23 cellular contexts compared by ENCODE assay signal in the genomic region with DNA sequence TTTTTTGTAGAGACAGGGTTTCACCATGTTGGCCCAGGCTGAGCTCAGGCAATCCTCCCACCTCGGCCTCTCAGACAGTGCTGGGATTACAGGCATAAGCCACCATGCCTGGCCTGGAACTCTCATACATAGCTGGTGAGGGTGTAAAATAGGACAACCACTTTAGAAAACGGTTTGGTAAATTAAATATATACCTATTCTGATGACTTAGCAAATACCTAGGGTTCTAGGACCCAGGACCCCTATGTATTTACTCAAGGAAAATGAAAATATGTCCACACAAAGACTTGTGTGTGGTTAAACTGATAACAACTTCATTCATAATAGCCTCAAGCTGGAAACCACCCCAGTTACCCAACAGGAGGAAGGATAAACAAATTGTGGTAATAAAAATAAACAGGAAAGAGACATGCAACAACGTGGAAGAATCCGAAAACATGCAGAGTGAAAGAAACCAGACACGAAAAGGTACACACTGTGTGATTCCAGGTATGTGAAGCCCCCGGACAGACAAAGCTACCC. TPM values are rescaled to one million over a fixed set of nuclear protein-coding genes. Genes with fewer than 3 reads are reported as not detected.
DNase-seq lines count a peak whose midpoint lies in the region; ATAC-seq and TF ChIP-seq lines count a peak whose summit lies in the region.
"Had no signal": no experiment of that assay in that cellular context is flagged by ENCODE, and none has a peak within 500 bp of the region (broad histone marks: within the 10 kb centered on the region; RNA-seq: fewer than 3 reads in every experiment).

No MANE protein-coding gene starts in this region.

- ATAC-seq in activated CD8-positive, alpha-beta memory T cell treated with anti-CD3 and anti-CD28 coated beads, Interleukin-2, amount 10 ng/mL, durations not matched to agents 7 days and 5 days: no peak
- ATAC-seq in activated T-helper 17 cell treated with anti-CD3 and anti-CD28 coated beads, Interleukin-2, amount 50 U/mL, for 72 hours (replicated peaks): no peak
- ATAC-seq in left lung (no peak), GM18907 (IDR thresholded peaks at IDR 0.05; ENCODE audit: unreplicated experiment) (no peak)
- ATAC-seq in stimulated activated naive B cell treated with anti-CD40 and anti-IgM and Interleukin-4, amounts not matched to agents 10 μg/mL and 1 μg/mL and 100 μg/mL, for 72 hours (replicated peaks): no peak

- no peaks in the 10 kb centered on the region for H3K36me3 ChIP-seq in left lung
- H3K36me3 ChIP-seq: HAP-1 had no signal

- H3K9me3 ChIP-seq in left lung: peaks cover 0 to 19% of the 10 kb centered on the region in 2 donors
- H3K9me3 ChIP-seq: HAP-1 had no signal

- peaks cover 20% of the 10 kb centered on the region for H3K9me3 Mint-ChIP-seq in activated CD8-positive, alpha-beta memory T cell treated with anti-CD3 and anti-CD28 coated beads, Interleukin-2, amount 10 ng/mL, durations not matched to agents 7 days and 5 days (ENCODE audit: low read depth)
- peaks cover 6% of the 10 kb centered on the region for H3K9me3 Mint-ChIP-seq in activated T-helper 17 cell treated with anti-CD3 and anti-CD28 coated beads, Interleukin-2, amount 50 U/mL, for 72 hours
- H3K9me3 Mint-ChIP-seq in stimulated activated naive B cell treated with anti-CD40 and anti-IgM and Interleukin-4, amounts not matched to agents 10 μg/mL and 1 μg/mL and 100 μg/mL, for 72 hours: peaks cover 16 to 26% of the 10 kb centered on the region in 2 donors

- no peak overlapping the region for H3K4me3 Mint-ChIP-seq in activated CD8-positive, alpha-beta memory T cell treated with anti-CD3 and anti-CD28 coated beads, Interleukin-2, amount 10 ng/mL, durations not matched to agents 7 days and 5 days
- no peak overlapping the region for H3K4me3 Mint-ChIP-seq in activated T-helper 17 cell treated with anti-CD3 and anti-CD28 coated beads, Interleukin-2, amount 50 U/mL, for 72 hours
- no peak overlapping the region for H3K4me3 Mint-ChIP-seq in stimulated activated naive B cell treated with anti-CD40 and anti-IgM and Interleukin-4, amounts not matched to agents 10 μg/mL and 1 μg/mL and 100 μg/mL, for 72 hours

- H3K4me1 Mint-ChIP-seq in activated CD8-positive, alpha-beta memory T cell treated with anti-CD3 and anti-CD28 coated beads, Interleukin-2, amount 10 ng/mL, durations not matched to agents 7 days and 5 days: peaks cover 12% of the 10 kb centered on the region
- H3K4me1 Mint-ChIP-seq in activated T-helper 17 cell treated with anti-CD3 and anti-CD28 coated beads, Interleukin-2, amount 50 U/mL, for 72 hours: peaks cover 10% of the 10 kb centered on the region
- peaks cover 16 to 36% of the 10 kb centered on the region in 2 donors for H3K4me1 Mint-ChIP-seq in stimulated activated naive B cell treated with anti-CD40 and anti-IgM and Interleukin-4, amounts not matched to agents 10 μg/mL and 1 μg/mL and 100 μg/mL, for 72 hours

- intact Hi-C loops in left lung (cut with DNase I): no loop called here

- no peaks in the 10 kb centered on the region for H3K4me1 ChIP-seq in left lung
- H3K4me1 ChIP-seq: HAP-1 had no signal

- H3K27ac ChIP-seq in left lung: no peak overlapping the region
- H3K27ac ChIP-seq: C4-2B, RWPE1, SK-N-MC had no signal

- no peak for TF ChIP-seq CTCF in left lung (IDR thresholded peaks at IDR 0.05)

- peak overlapping the region; percentile 26 for H3K27ac Mint-ChIP-seq in activated CD8-positive, alpha-beta memory T cell treated with anti-CD3 and anti-CD28 coated beads, Interleukin-2, amount 10 ng/mL, durations not matched to agents 7 days and 5 days
- peak overlapping the region; percentile 59 for H3K27ac Mint-ChIP-seq in activated T-helper 17 cell treated with anti-CD3 and anti-CD28 coated beads, Interleukin-2, amount 50 U/mL, for 72 hours
- peak overlapping the region; percentile 68 for H3K27ac Mint-ChIP-seq in stimulated activated naive B cell treated with anti-CD40 and anti-IgM and Interleukin-4, amounts not matched to agents 10 μg/mL and 1 μg/mL and 100 μg/mL, for 72 hours

- no peaks in the 10 kb centered on the region for H3K27me3 Mint-ChIP-seq in activated CD8-positive, alpha-beta memory T cell treated with anti-CD3 and anti-CD28 coated beads, Interleukin-2, amount 10 ng/mL, durations not matched to agents 7 days and 5 days
- H3K27me3 Mint-ChIP-seq in activated T-helper 17 cell treated with anti-CD3 and anti-CD28 coated beads, Interleukin-2, amount 50 U/mL, for 72 hours: no peaks in the 10 kb centered on the region
- H3K27me3 Mint-ChIP-seq in stimulated activated naive B cell treated with anti-CD40 and anti-IgM and Interleukin-4, amounts not matched to agents 10 μg/mL and 1 μg/mL and 100 μg/mL, for 72 hours: no peaks in the 10 kb centered on the region

- CTCF ChIA-PET in activated CD8-positive, alpha-beta memory T cell treated with anti-CD3 and anti-CD28 coated beads, Interleukin-2, amount 10 ng/mL, durations not matched to agents 7 days and 5 days (lab: Charles Lee): no interaction called here

- peaks cover 76% of the 10 kb centered on the region for H3K36me3 Mint-ChIP-seq in activated CD8-positive, alpha-beta memory T cell treated with anti-CD3 and anti-CD28 coated beads, Interleukin-2, amount 10 ng/mL, durations not matched to agents 7 days and 5 days
- H3K36me3 Mint-ChIP-seq in activated T-helper 17 cell treated with anti-CD3 and anti-CD28 coated beads, Interleukin-2, amount 50 U/mL, for 72 hours (ENCODE audit: low read depth): peaks cover 86% of the 10 kb centered on the region
- H3K36me3 Mint-ChIP-seq in stimulated activated naive B cell treated with anti-CD40 and anti-IgM and Interleukin-4, amounts not matched to agents 10 μg/mL and 1 μg/mL and 100 μg/mL, for 72 hours: peaks cover 59 to 78% of the 10 kb centered on the region in 2 donors

- no peak for DNase-seq in activated CD8-positive, alpha-beta memory T cell treated with anti-CD3 and anti-CD28 coated beads, Interleukin-2, amount 10 ng/mL, durations not matched to agents 7 days and 5 days
- DNase-seq in activated CD8-positive, alpha-beta memory T cell treated with anti-CD3 and anti-CD28 coated beads, Interleukin-2, amount 50 U/mL, for 48 hours: no peak
- DNase-seq in left lung (peak; percentile 3 to 10), NCI-H1105 (lab: John Stamatoyannopoulos, UW) (no peak)
- DNase-seq in stimulated activated naive B cell treated with anti-CD40 and anti-IgM and Interleukin-4, amounts not matched to agents 10 μg/mL and 1 μg/mL and 100 μg/mL, for 72 hours: no peak
- DNase-seq in stimulated activated naive CD4-positive, alpha-beta T cell treated with Interleukin-2 at 50 U/mL for 16 hours (lab: John Stamatoyannopoulos, UW): no peak
- DNase-seq: 8988T; AML-193; KBM-7; NCI-H1092 treated with DMSO at 0.1 percent for 48 hours; NCI-H146; NCI-H2029; NCI-H226; NCI-H510A treated with DMSO at 0.1 percent for 48 hours; NCI-H748 treated with DMSO at 0.1 percent for 48 hours; NK-92 treated with Interleukin-12 subunit alpha and Interleukin-12 subunit beta, amount 100 ng/mL, for 24 hours; SHP77 treated with DMSO at 0.1 percent for 48 hours had no signal

- no peak overlapping the region for H3K4me3 ChIP-seq in left lung
- H3K4me3 ChIP-seq: HAP-1, SK-N-MC had no signal

- no peaks in the 10 kb centered on the region for H3K27me3 ChIP-seq in left lung

RNA-seq across cellular contexts. Expression of gene CARD11, which starts 52.7 kb away (rescaled TPM):
- total RNA-seq in activated CD8-positive, alpha-beta memory T cell treated with anti-CD3 and anti-CD28 coated beads, Interleukin-2, amount 10 ng/mL, durations not matched to agents 7 days and 5 days: 100 to 1,000 TPM; 136 to 196 TPM
- 100 to 1,000 TPM in 1 of 2 donors, 10 to 100 TPM in 1; 98.7 to 112 TPM for total RNA-seq in activated T-helper 17 cell treated with anti-CD3 and anti-CD28 coated beads, Interleukin-2, amount 50 U/mL, for 72 hours
- total RNA-seq in left lung: 1 to 10 TPM; 4.7 to 8.1 TPM

Comparison
In these comparisons a context has a peak if more than half of its experiments do, and no peak if none do; other contexts are left out.
1. DNase-seq: peak in left lung (2 of 2); none in activated CD8-positive, alpha-beta memory T cell treated with anti-CD3 and anti-CD28 coated beads, Interleukin-2, amount 10 ng/mL, durations not matched to agents 7 days and 5 days (single experiment), activated CD8-positive, alpha-beta memory T cell treated with anti-CD3 and anti-CD28 coated beads, Interleukin-2, amount 50 U/mL, for 48 hours (single experiment), stimulated activated naive B cell treated with anti-CD40 and anti-IgM and Interleukin-4, amounts not matched to agents 10 μg/mL and 1 μg/mL and 100 μg/mL, for 72 hours (single experiment), stimulated activated naive CD4-positive, alpha-beta T cell treated with Interleukin-2 at 50 U/mL for 16 hours (single experiment) and NCI-H1105 (single experiment).
2. RNA of gene CARD11, which starts 52.7 kb away (total RNA-seq): 136 to 196 TPM in activated CD8-positive, alpha-beta memory T cell treated with anti-CD3 and anti-CD28 coated beads, Interleukin-2, amount 10 ng/mL, durations not matched to agents 7 days and 5 days and 98.7 to 112 TPM in activated T-helper 17 cell treated with anti-CD3 and anti-CD28 coated beads, Interleukin-2, amount 50 U/mL, for 72 hours; 4.7 to 8.1 TPM in left lung; every median in the first group is over 10 times any median in the second.
3. Peak in every context shown above with its lines, with median percentiles within 50 percentile points of each other: H3K27ac Mint-ChIP-seq.